In genomic region chr17:78341559-78342437, GRCh38 we compare ENCODE assay signal across 7 cellular contexts. TPM values are rescaled to one million over a fixed set of nuclear protein-coding genes. Genes with fewer than 3 reads are reported as not detected.
DNase-seq lines count a peak whose midpoint lies in the region; ATAC-seq and TF ChIP-seq lines count a peak whose summit lies in the region.

No MANE protein-coding gene starts in this region.

- H3K4me2 ChIP-seq in PC-3 (ENCODE audit: low read length), result peak overlapping the region; percentile 89

- intact Hi-C loops in PC-3 (cut with micrococcal nuclease) (loop anchor here (1.0 kb wide), 1 partner anchor 19 kb away; the partner anchor contains the start of gene SOCS3), dorsolateral prefrontal cortex (cut with DNase I) (loop anchor here in 1 of 2 donors (5.0 kb wide), 2 partner anchors 36 to 81 kb away; partner anchors contain the start of gene PGS1)

- peak overlapping the region; percentile 97 for H3K27ac ChIP-seq in PC-3 (ENCODE audit: low read length)
- H3K27ac ChIP-seq in dorsolateral prefrontal cortex, result peak overlapping the region in 58 of 59 donors; percentile 48 to 95 (median 86)

- H3K9me2 ChIP-seq in PC-3 (replicated peaks; ENCODE audit: low read length), result no peaks in the 10 kb centered on the region

- DNase-seq in GM13977 (ENCODE audit: low spot score) (peak; percentile 62), PC-3 (peak; percentile 82), dorsolateral prefrontal cortex (peak in 8 of 10 donors; percentile 44 to 85 (median 64)), left lobe of liver (ENCODE audit: low spot score) (peak; percentile 79)
- DNase-seq in stimulated activated naive CD4-positive, alpha-beta T cell treated with Interleukin-2 at 50 U/mL for 16 hours (lab: John Stamatoyannopoulos, UW), result peak; percentile 22

- POLR2A ChIA-PET in PC-3 (lab: Charles Lee; ENCODE audit: unreplicated experiment), result interaction anchor here (0.5 to 1.2 kb wide), 3 partner anchors 27 to 28 kb away, joined by 4 to 6 read pairs (median 4); no protein-coding TSS in a partner anchor

- TF ChIP-seq CTCF in GM13977 (IDR thresholded peaks at IDR 0.05; ENCODE audit: extremely low read depth, insufficient read depth, missing control alignments) (no peak), PC-3 (conservative IDR thresholded peaks at IDR 0.05; ENCODE audit: low read depth, low read length) (no peak), dorsolateral prefrontal cortex (IDR thresholded peaks at IDR 0.05 in 54 of 56, conservative IDR thresholded peaks at IDR 0.05 in 2 of 56; ENCODE audit: low read depth in 1 of 56, partially characterized antibody in 56 of 56) (peak in 34 of 56 donors; percentile 9 to 57 (median 36))

- H3K9me3 ChIP-seq in PC-3 (ENCODE audit: low read length), result no peaks in the 10 kb centered on the region

- peak overlapping the region; percentile 40; the same call in 1 of the 2 replicates for H2AFZ ChIP-seq in PC-3 (ENCODE audit: low read length)

- no peaks in the 10 kb centered on the region for H3K27me3 ChIP-seq in PC-3 (ENCODE audit: low read length)
- H3K27me3 ChIP-seq in dorsolateral prefrontal cortex, result no peaks in the 10 kb centered on the region

- no peaks in the 10 kb centered on the region for H4K20me1 ChIP-seq in PC-3 (ENCODE audit: low read length)

- peak overlapping the region; percentile 60 for H3K4me3 ChIP-seq in PC-3 (ENCODE audit: low read length)
- peak overlapping the region; percentile 24 to 65 (median 49) for H3K4me3 ChIP-seq in dorsolateral prefrontal cortex

- CTCF ChIA-PET in PC-3 (lab: Charles Lee), result interaction anchor here (0.6 to 1.4 kb wide), 4 partner anchors 19 to 1497 kb away, joined by 3 to 4 read pairs (median 4); partner anchors contain the start of gene CBX4

- in situ Hi-C loops in GM13977 (cut with MboI; ENCODE audit: low pct_unique_long_range_greater_than_20kb, low sequenced_read_pairs, unreplicated experiment), result no loop called here

- H3K4me1 ChIP-seq in PC-3 (ENCODE audit: insufficient read depth, low read length), result peaks cover 75% of the 10 kb centered on the region

- peaks cover 21% of the 10 kb centered on the region for H3F3A ChIP-seq in PC-3 (ENCODE audit: low read length, unreplicated experiment)

- no TSS peak for BruUV-seq in PC-3 (replicated peaks; lab: Mats Ljungman, UMichigan)

- peak overlapping the region; percentile 89 for H3K9ac ChIP-seq in PC-3 (ENCODE audit: low read length)

- no peaks in the 10 kb centered on the region for H3K36me3 ChIP-seq in PC-3 (ENCODE audit: low read depth, low read length)

- H3K79me2 ChIP-seq in PC-3 (ENCODE audit: low read length), result peaks cover 5% of the 10 kb centered on the region; the same call in 1 of the 2 replicates

- ATAC-seq in PC-3, result peak; percentile 36
- ATAC-seq in left lobe of liver, result peak; percentile 84
- ATAC-seq in GM19395 (IDR thresholded peaks at IDR 0.05; ENCODE audit: unreplicated experiment), result no peak
- no peak for ATAC-seq in GM21526 (IDR thresholded peaks at IDR 0.05; ENCODE audit: low FRiP score, unreplicated experiment)

RNA-seq across cellular contexts. Expression of gene SOCS3, which starts 18.1 kb away (rescaled TPM):
- total RNA-seq in PC-3 (2014; rRNA removed), result 103 and 125 TPM in 2 replicates
- 100 to 1,000 TPM in 6 of 120 experiments, 10 to 100 TPM in 80, 1 to 10 TPM in 34; 1.7 to 175 (median 17.1) TPM for total RNA-seq in dorsolateral prefrontal cortex
- total RNA-seq in left lobe of liver, result 2.7 TPM

RNA-seq across cellular contexts. Expression of gene PGS1, which starts 36.7 kb away (rescaled TPM):
- total RNA-seq in PC-3 (2014; rRNA removed) (40.6 and 47.0 TPM in 2 replicates), dorsolateral prefrontal cortex (10 to 100 TPM; 40.3 to 89.2 (median 57.6) TPM), left lobe of liver (9.1 TPM)

Comparison
In these comparisons a context has a peak if more than half of its experiments do, and no peak if none do; other contexts are left out.
1. DNase-seq: peak in every context shown above with its lines; median percentile 82 in PC-3; 79 in left lobe of liver; 64 in dorsolateral prefrontal cortex; 62 in GM13977; 22 in stimulated activated naive CD4-positive, alpha-beta T cell treated with Interleukin-2 at 50 U/mL for 16 hours.
2. CTCF ChIP-seq: peak in dorsolateral prefrontal cortex (34 of 56); none in GM13977 (single experiment) and PC-3 (single experiment).
3. ATAC-seq: peak in PC-3 (single experiment) and left lobe of liver (single experiment); none in GM19395 (single experiment) and GM21526 (single experiment).